ENCODE assay signal across 8 cellular contexts in genomic region chr11:67353317-67354313, GRCh38. TPM values are rescaled to one million over a fixed set of nuclear protein-coding genes. Genes with fewer than 3 reads are reported as not detected.
DNase-seq lines count a peak whose midpoint lies in the region; ATAC-seq lines count a peak whose summit lies in the region.

POLD4 (minus strand) TSS chr11:67353546; CDS start chr11:67353399, 147 bp downstream.

- peak; percentile 95 for DNase-seq in COLO668 (lab: John Stamatoyannopoulos, UW; ENCODE audit: unreplicated experiment)
- DNase-seq in HT-29 (ENCODE audit: low spot score): peak; percentile 98
- DNase-seq in NK-92 treated with Interleukin-12 subunit alpha and Interleukin-12 subunit beta, amount 100 ng/mL, for 24 hours (lab: John Stamatoyannopoulos, UW): peak; percentile 94
- DNase-seq in activated CD8-positive, alpha-beta memory T cell treated with anti-CD3 and anti-CD28 coated beads for 24 hours: peak; percentile 98
- DNase-seq in effector CD8-positive, alpha-beta T cell (lab: John Stamatoyannopoulos, UW): peak; percentile 94
- peak; percentile 98 for DNase-seq in medulla oblongata (ENCODE audit: extremely low spot score)
- peak; percentile 89 to 98 (median 91) for DNase-seq in stimulated activated CD4-positive, alpha-beta T cell treated with anti-CD3 and anti-CD28 coated beads, TNF-alpha, amount 100 ng/mL, for 48 hours (ENCODE audit: low read depth in 3 of 3)

- ATAC-seq in GM21360 (IDR thresholded peaks at IDR 0.05; ENCODE audit: unreplicated experiment): peak; percentile 61

RNA-seq across cellular contexts. Expression of gene POLD4, which starts in this region (rescaled TPM):
- 137 and 138 TPM in 2 replicates for total RNA-seq in HT-29 (2014; rRNA removed; shearing (Covaris generic))

Comparison
In these comparisons a context has a peak if more than half of its experiments do, and no peak if none do; other contexts are left out.
1. Peak in every context shown above with its lines: DNase-seq and ATAC-seq.